In the genomic region with DNA sequence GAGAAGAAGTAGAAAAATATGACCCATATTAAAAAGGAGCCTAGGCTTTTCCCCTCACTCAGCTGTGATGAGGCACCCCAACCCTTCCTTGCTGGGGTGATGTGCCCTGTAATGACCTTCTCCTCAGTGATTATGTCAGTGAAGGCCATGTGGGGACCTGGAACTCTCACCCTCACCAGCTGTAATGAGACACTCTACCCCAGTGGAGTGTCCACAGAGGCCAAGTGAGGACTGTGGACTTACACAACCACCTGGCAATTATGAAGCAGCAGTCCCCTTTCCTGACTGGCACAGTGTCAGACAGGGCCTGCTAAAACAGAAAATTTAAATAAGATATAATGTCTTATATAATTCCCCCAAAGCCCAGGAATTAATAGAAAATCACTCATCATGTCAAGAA, we compare ENCODE assay signal across 16 cellular contexts. TPM values are rescaled to one million over a fixed set of nuclear protein-coding genes. Genes with fewer than 3 reads are reported as not detected.
DNase-seq lines count a peak whose midpoint lies in the region; ATAC-seq, FAIRE-seq and TF ChIP-seq lines count a peak whose summit lies in the region.
"Had no signal": no experiment of that assay in that cellular context is flagged by ENCODE, and none has a peak within 500 bp of the region (broad histone marks: within the 10 kb centered on the region; RNA-seq: fewer than 3 reads in every experiment).

No MANE protein-coding gene starts in this region.

- H3K4ac ChIP-seq in H9 (ENCODE audit: low read depth, low read length), result no peak overlapping the region

- H4K8ac ChIP-seq in H9 (replicated peaks; ENCODE audit: insufficient read length, low read depth, low read length), result no peak overlapping the region

- no peak overlapping the region for H4K5ac ChIP-seq in H9 (ENCODE audit: insufficient read length, low read depth, low read length)

- H3K27ac ChIP-seq in KMS-11 (peak overlapping the region; percentile 53), HepG2 (ENCODE audit: extremely low read length, insufficient read depth, low read length) (no peak overlapping the region), upper lobe of left lung (peak overlapping the region in 1 of 4 donors; percentile 10), H9 (ENCODE audit: insufficient read length, low read depth, low read length) (no peak overlapping the region)
- no peak overlapping the region for H3K27ac ChIP-seq in CD8-positive, alpha-beta memory T cell (ENCODE audit: low read depth, low read length)
- H3K27ac ChIP-seq: RWPE1, SJCRH30 had no signal

- DNase-seq in RPMI7951 (ENCODE audit: low read depth) (peak; percentile 9), HepG2 (ENCODE audit: low spot score) (no peak), upper lobe of left lung (peak in 1 of 2 donors; percentile 74), NCI-H2196 treated with DMSO at 0.1 percent for 48 hours (lab: John Stamatoyannopoulos, UW; ENCODE audit: unreplicated experiment) (no peak), H9 (no peak)
- no peak for DNase-seq in CD8-positive, alpha-beta memory T cell
- DNase-seq: C1 segment of cervical spinal cord, COR-L47, DMS53, H7, NCI-H1092 treated with DMSO at 0.1 percent for 48 hours, NCI-H1694, NCI-H748 treated with DMSO at 0.1 percent for 48 hours, SJCRH30 had no signal

- TF ChIP-seq POLR2A in HepG2 (IDR thresholded peaks at IDR 0.05; ENCODE audit: insufficient read depth in 1 of 2, low read depth in 2 of 2, low read length in 2 of 2), result no peak
- TF ChIP-seq POLR2A in upper lobe of left lung (IDR thresholded peaks at IDR 0.05), result no peak

- ATAC-seq in HepG2 (no peak), upper lobe of left lung (ENCODE audit: low FRiP score in 2 of 2) (peak; percentile 24 to 72)

- H2AFZ ChIP-seq in KMS-11 (ENCODE audit: low read depth) (no peak overlapping the region), HepG2 (ENCODE audit: low read length) (no peak overlapping the region), H9 (ENCODE audit: low read length) (no peak overlapping the region)

- no peak overlapping the region for H3K56ac ChIP-seq in H9 (ENCODE audit: insufficient read length, low read depth, low read length)

- no peak for TF ChIP-seq CTCF in KMS-11 (conservative IDR thresholded peaks at IDR 0.05; ENCODE audit: low read depth, low read length)
- TF ChIP-seq CTCF in HepG2 (CRISPR knock-in tag; IDR thresholded peaks at IDR 0.05), result no peak
- no peak for TF ChIP-seq CTCF in upper lobe of left lung (IDR thresholded peaks at IDR 0.05)
- no peak for TF ChIP-seq CTCF in H9 (conservative IDR thresholded peaks at IDR 0.05)

- TF ChIP-seq EP300 in HepG2 (IDR thresholded peaks at IDR 0.05; ENCODE audit: low read depth in 2 of 2, low read length in 2 of 2) (no peak), HepG2 (CRISPR knock-in tag; IDR thresholded peaks at IDR 0.05; ENCODE audit: borderline replicate concordance) (no peak), upper lobe of left lung (IDR thresholded peaks at IDR 0.05) (peak in 2 of 4 donors; percentile 13 to 88)

- no peak overlapping the region for H3K18ac ChIP-seq in H9 (ENCODE audit: insufficient read length, low read depth, low read length)

- H3K9ac ChIP-seq in KMS-11 (no peak overlapping the region), HepG2 (ENCODE audit: insufficient read depth, low read depth, low read length) (no peak overlapping the region), H9 (ENCODE audit: extremely low read depth, insufficient read length, low read length) (no peak overlapping the region)

- CTCF ChIA-PET in HepG2 (lab: Yijun Ruan, JAX; ENCODE audit: low intra/inter-chr PET ratio, low total read pairs), result no interaction called here
- CTCF ChIA-PET in CD8-positive, alpha-beta memory T cell (lab: Charles Lee), result no interaction called here

- H3K23ac ChIP-seq in H9 (ENCODE audit: insufficient read length, low read depth, low read length), result no peak overlapping the region

- H4K91ac ChIP-seq in H9 (ENCODE audit: insufficient read length, low read depth, low read length), result no peak overlapping the region

- H2BK12ac ChIP-seq in H9 (ENCODE audit: insufficient read length, low read depth, low read length), result no peak overlapping the region

- TF ChIP-seq RAD21 in HepG2 (CRISPR knock-in tag; IDR thresholded peaks at IDR 0.05), result no peak

- no peak overlapping the region for H3K14ac ChIP-seq in H9 (ENCODE audit: insufficient read depth, low read length)

- peaks cover 4 to 12% (median 5%) of the 10 kb centered on the region in 3 donors for H3K36me3 Mint-ChIP-seq in CD8-positive, alpha-beta memory T cell
- no peaks in the 10 kb centered on the region for H3K36me3 Mint-ChIP-seq in H9 (ENCODE audit: insufficient read depth in 1 of 3, low read depth in 3 of 3)

- H3K4me1 Mint-ChIP-seq in CD8-positive, alpha-beta memory T cell, result no peaks in the 10 kb centered on the region
- peaks cover 3% of the 10 kb centered on the region in 2 experiments; a peak in 1 of 4 replicates for H3K4me1 Mint-ChIP-seq in H9

- H2BK20ac ChIP-seq in H9 (ENCODE audit: low read depth, low read length, poor library complexity, severe bottlenecking), result no peak overlapping the region

- H3K9me3 ChIP-seq in HepG2 (ENCODE audit: low read length) (no peaks in the 10 kb centered on the region), upper lobe of left lung (no peaks in the 10 kb centered on the region), H9 (ENCODE audit: control insufficient read depth, low read depth, low read length) (no peaks in the 10 kb centered on the region)
- H3K9me3 ChIP-seq in CD8-positive, alpha-beta memory T cell (ENCODE audit: low read length), result no peaks in the 10 kb centered on the region
- H3K9me3 ChIP-seq: SJCRH30 had no signal

- no peak overlapping the region for H2AK5ac ChIP-seq in H9 (ENCODE audit: insufficient read length, low read length)

- no peak overlapping the region for H3T11ph ChIP-seq in H9 (ENCODE audit: low read length)

- H3K23me2 ChIP-seq in H9 (ENCODE audit: insufficient read length, low read depth, low read length, poor library complexity, severe bottlenecking), result no peaks in the 10 kb centered on the region

- POLR2A ChIA-PET in HepG2 (lab: Yijun Ruan, JAX), result interaction anchor here (0.6 kb wide), 1 partner anchor 129 kb away, joined by 5 read pairs; no protein-coding TSS in a partner anchor
- POLR2A ChIA-PET in CD8-positive, alpha-beta memory T cell (lab: Charles Lee), result no interaction called here

- H3K4me2 ChIP-seq in KMS-11 (peak overlapping the region; percentile 15), HepG2 (ENCODE audit: low read depth, low read length) (no peak overlapping the region), H9 (ENCODE audit: insufficient read depth, insufficient read length, low read length) (no peak overlapping the region)

- BruUV-seq in HepG2 (replicated peaks; lab: Mats Ljungman, UMichigan), result no TSS peak

- H3K4me3 Mint-ChIP-seq in CD8-positive, alpha-beta memory T cell, result no peak overlapping the region
- no peak overlapping the region for H3K4me3 Mint-ChIP-seq in H9

- intact Hi-C loops in HepG2 (cut with micrococcal nuclease; ENCODE audit: unreplicated experiment), result no loop called here

- no peak overlapping the region for H2BK5ac ChIP-seq in H9 (ENCODE audit: insufficient read length, low read length)

- no peak overlapping the region for H2BK15ac ChIP-seq in H9 (ENCODE audit: low read depth, low read length)

- H3K4me1 ChIP-seq in KMS-11 (ENCODE audit: low read depth, poor library complexity, severe bottlenecking) (peaks cover 33% of the 10 kb centered on the region), HepG2 (ENCODE audit: insufficient read depth, low read length) (peaks cover 14% of the 10 kb centered on the region), upper lobe of left lung (peaks cover 0 to 5% (median 2%) of the 10 kb centered on the region in 4 donors), H9 (ENCODE audit: insufficient read depth, low read length) (no peaks in the 10 kb centered on the region)
- H3K4me1 ChIP-seq in CD8-positive, alpha-beta memory T cell (ENCODE audit: insufficient read depth, low read length), result no peaks in the 10 kb centered on the region
- H3K4me1 ChIP-seq: SJCRH30 had no signal

- H2BK120ac ChIP-seq in H9 (ENCODE audit: low read depth, low read length, poor library complexity, severe bottlenecking), result no peak overlapping the region

- H3K27me3 ChIP-seq in KMS-11 (ENCODE audit: insufficient read depth, low read depth), result no peaks in the 10 kb centered on the region
- H3K27me3 ChIP-seq in HepG2 (ENCODE audit: control insufficient read depth in 1 of 2, insufficient read depth in 2 of 2, low read length in 2 of 2), result peaks cover 1 to 21% of the 10 kb centered on the region in 2 experiments; a peak in 3 of 5 replicates
- no peaks in the 10 kb centered on the region for H3K27me3 ChIP-seq in upper lobe of left lung
- no peaks in the 10 kb centered on the region for H3K27me3 ChIP-seq in CD8-positive, alpha-beta memory T cell (ENCODE audit: insufficient read depth, low read length, poor library complexity, severe bottlenecking)
- no peaks in the 10 kb centered on the region; the same call in 1 of the 2 replicates for H3K27me3 ChIP-seq in H9 (ENCODE audit: insufficient read depth, low read length)

- H3K4me3 ChIP-seq in KMS-11 (IDR thresholded peaks at IDR 0.05; ENCODE audit: insufficient read depth, low read depth, low read length) (no peak overlapping the region), HepG2 (replicated peaks in 1 of 3; ENCODE audit: insufficient read depth in 1 of 3, low read depth in 2 of 3, low read length in 3 of 3) (no peak overlapping the region), upper lobe of left lung (no peak overlapping the region)
- H3K4me3 ChIP-seq in CD8-positive, alpha-beta memory T cell (ENCODE audit: low read length), result no peak overlapping the region
- H3K4me3 ChIP-seq: SJCRH30 had no signal

- H4K20me1 ChIP-seq in KMS-11 (ENCODE audit: insufficient read depth) (no peaks in the 10 kb centered on the region), HepG2 (ENCODE audit: insufficient read depth, low read length) (no peaks in the 10 kb centered on the region), H9 (ENCODE audit: control insufficient read depth, insufficient read depth, insufficient read length) (no peaks in the 10 kb centered on the region)

- in situ Hi-C loops in HepG2 (cut with HindIII; ENCODE audit: extremely low pct_ligation_motif_present, low pct_unique_long_range_greater_than_20kb), result no loop called here

- no peak for FAIRE-seq in HepG2 (lab: Jason Lieb, UNC)

- no peaks in the 10 kb centered on the region for H3K79me1 ChIP-seq in H9 (ENCODE audit: insufficient read depth, low read depth, low read length, poor library complexity, severe bottlenecking)

- no peaks in the 10 kb centered on the region for H3K27me3 Mint-ChIP-seq in CD8-positive, alpha-beta memory T cell
- no peaks in the 10 kb centered on the region; the same call in none of the 2 replicates for H3K27me3 Mint-ChIP-seq in H9 (ENCODE audit: low read depth)

- no peak overlapping the region for H3K27ac Mint-ChIP-seq in CD8-positive, alpha-beta memory T cell
- H3K27ac Mint-ChIP-seq in H9, result no peak overlapping the region

- H3K79me2 ChIP-seq in KMS-11 (ENCODE audit: insufficient read depth, low read depth), result no peaks in the 10 kb centered on the region
- H3K79me2 ChIP-seq in HepG2 (ENCODE audit: insufficient read depth, low read length), result no peaks in the 10 kb centered on the region
- H3K79me2 ChIP-seq in H9 (ENCODE audit: insufficient read depth, low read length), result no peaks in the 10 kb centered on the region

- H3K9me3 Mint-ChIP-seq in CD8-positive, alpha-beta memory T cell, result no peaks in the 10 kb centered on the region
- no peaks in the 10 kb centered on the region for H3K9me3 Mint-ChIP-seq in H9

- H3K36me3 ChIP-seq in KMS-11 (ENCODE audit: insufficient read depth) (no peaks in the 10 kb centered on the region), HepG2 (replicated peaks in 1 of 2; ENCODE audit: control insufficient read depth in 1 of 2, insufficient read depth in 2 of 2, low read length in 2 of 2) (no peaks in the 10 kb centered on the region), upper lobe of left lung (no peaks in the 10 kb centered on the region)
- no peaks in the 10 kb centered on the region for H3K36me3 ChIP-seq in CD8-positive, alpha-beta memory T cell (ENCODE audit: insufficient read depth, low read length)
- H3K36me3 ChIP-seq: SJCRH30 had no signal

RNA-seq across cellular contexts. Expression of a gene that starts 54.2 kb away (rescaled TPM):
- 6.4 and 7.1 TPM in 2 replicates for total RNA-seq in RPMI7951 (2014; rRNA removed; shearing (Covaris generic))
- total RNA-seq in HepG2 (2016; rRNA removed; fragmentation: Illumina TruSeq; extraction: Trizol) (4.0 and 7.1 TPM in 2 replicates), upper lobe of left lung (10 to 100 TPM in 3 of 6 donors, 1 to 10 TPM in 3; 6.3 to 15.3 (median 10.1) TPM), H9 (2021) (6.4 and 6.6 TPM in 2 replicates)
- 1.1 and 1.6 TPM in 2 replicates for total RNA-seq in HepG2 (2016; cell fraction: cytosol; rRNA removed; fragmentation: Illumina TruSeq; extraction: Trizol; ENCODE audit: low read depth)
- total RNA-seq in HepG2 (2016; cell fraction: insoluble cytoplasmic fraction; rRNA removed; fragmentation: Illumina TruSeq; extraction: Trizol), result 3.3 and 6.9 TPM in 2 replicates
- 4.4 and 4.5 TPM in 2 replicates for total RNA-seq in HepG2 (2016; cell fraction: membrane; rRNA removed; fragmentation: Illumina TruSeq; extraction: Trizol)
- 7.5 and 9.3 TPM in 2 replicates for total RNA-seq in HepG2 (2016; cell fraction: nucleus; rRNA removed; fragmentation: Illumina TruSeq; extraction: Trizol)
- polyA plus RNA-seq in HepG2 (2011; rRNA removed), result 10.3 and 10.6 TPM in 2 replicates
- polyA plus RNA-seq in HepG2 (2011; cell fraction: cytosol; rRNA removed), result 10.3 and 10.4 TPM in 2 replicates
- 13.5 and 16.0 TPM in 2 replicates for polyA plus RNA-seq in HepG2 (2011; cell fraction: nucleus; rRNA removed)
- polyA plus RNA-seq in HepG2 (2012), result 5.5 and 6.6 TPM in 2 replicates
- polyA plus RNA-seq in HepG2 (2016; cell fraction: cytosol; fragmentation: Illumina TruSeq; extraction: Trizol; ENCODE audit: low read depth), result 1.4 and 1.5 TPM in 2 replicates
- polyA plus RNA-seq in HepG2 (2016; cell fraction: insoluble cytoplasmic fraction; fragmentation: Illumina TruSeq; extraction: Trizol; ENCODE audit: low read depth), result 3.4 and 4.1 TPM in 2 replicates
- polyA plus RNA-seq in HepG2 (2016; cell fraction: membrane; fragmentation: Illumina TruSeq; extraction: Trizol; ENCODE audit: low read depth), result 3.4 and 4.6 TPM in 2 replicates
- 10.3 and 10.9 TPM in 2 replicates for polyA plus RNA-seq in HepG2 (2016; cell fraction: nucleus; fragmentation: Illumina TruSeq; extraction: Trizol; ENCODE audit: insufficient read depth, low read depth)
- polyA minus RNA-seq in HepG2 (2011; rRNA and poly(A)+ RNA removed; ENCODE audit: low replicate concordance), result 4.0 and 21.9 TPM in 2 replicates
- polyA minus RNA-seq in HepG2 (2011; cell fraction: cytosol; rRNA and poly(A)+ RNA removed), result 4.8 and 5.8 TPM in 2 replicates
- 6.1 and 7.2 TPM in 2 replicates for polyA minus RNA-seq in HepG2 (2011; cell fraction: nucleus; rRNA and poly(A)+ RNA removed)
- 1 to 10 TPM; 7.8 to 8.5 TPM for total RNA-seq in CD8-positive, alpha-beta memory T cell
- polyA plus RNA-seq in CD8-positive, alpha-beta memory T cell, result 8.3 TPM
